ENCODE assay signal across 36 cellular contexts in genomic region chr21:30552782-30553181, GRCh38. TPM values are rescaled to one million over a fixed set of nuclear protein-coding genes. Genes with fewer than 3 reads are reported as not detected.
"Had no signal": no experiment of that assay in that cellular context is flagged by ENCODE, and none has a peak within 500 bp of the region (broad histone marks: within the 10 kb centered on the region; RNA-seq: fewer than 3 reads in every experiment).

No MANE protein-coding gene starts in this region.

- H3K4me3 ChIP-seq: adrenal gland, body of pancreas had no signal

- H3K4me1 ChIP-seq: adrenal gland, body of pancreas had no signal

- H3K27me3 ChIP-seq: adrenal gland, body of pancreas, brain microvascular endothelial cell had no signal

- ATAC-seq: activated CD8-positive, alpha-beta T cell treated with anti-CD3 and anti-CD28 coated beads for 36 hours; activated naive CD4-positive, alpha-beta T cell treated with anti-CD3 and anti-CD28 coated beads, Interleukin-2, amount 50 U/mL, for 72 hours; activated T-cell treated with anti-CD3 and anti-CD28 coated beads, Interleukin-2, amount 50 U/mL, for 4 hours; activated T-cell treated with anti-CD3 and anti-CD28 coated beads, Interleukin-2, amount 50 U/mL, for 72 hours; activated T-helper 17 cell treated with anti-CD3 and anti-CD28 coated beads, Interleukin-2, amount 50 U/mL, for 72 hours; body of pancreas had no signal

- DNase-seq: activated B cell treated with CpG ODN at 0.5 μM for 24 hours; activated CD4-positive, alpha-beta memory T cell treated with anti-CD3 and anti-CD28 coated beads for 36 hours; activated CD4-positive, alpha-beta T cell treated with anti-CD3 and anti-CD28 coated beads for 4 hours; activated CD4-positive, alpha-beta T cell treated with anti-CD3 and anti-CD28 coated beads, Interleukin-2, amount 10 ng/mL, durations not matched to agents 24 days and 14 days; activated CD4-positive, alpha-beta T cell treated with anti-CD3 and anti-CD28 coated beads, Interleukin-2, amount 50 U/mL, for 1 hour; activated CD4-positive, alpha-beta T cell treated with anti-CD3 and anti-CD28 coated beads, Interleukin-2, amount 50 U/mL, for 4 hours; activated CD4-positive, CD25-positive, alpha-beta regulatory T cell treated with anti-CD3 and anti-CD28 coated beads, Interleukin-2, amount 50 U/mL, for 72 hours; activated CD8-positive, alpha-beta memory T cell treated with anti-CD3 and anti-CD28 coated beads, Interleukin-2, amount 50 U/mL, for 4 hours; activated CD8-positive, alpha-beta T cell treated with anti-CD3 and anti-CD28 coated beads for 36 hours; activated effector memory CD4-positive, alpha-beta T cell treated with anti-CD3 and anti-CD28 coated beads, Interleukin-2, amount 50 U/mL, for 16 hours; activated gamma-delta T cell treated with Interleukin-2 at 50 U/mL for 16 hours; activated naive CD4-positive, alpha-beta T cell; activated naive CD4-positive, alpha-beta T cell treated with anti-CD3 and anti-CD28 coated beads for 36 hours; activated naive CD4-positive, alpha-beta T cell treated with anti-CD3 and anti-CD28 coated beads, Interleukin-2, amount 50 U/mL, for 16 hours; activated naive CD8-positive, alpha-beta T cell treated with anti-CD3 and anti-CD28 coated beads for 36 hours; activated T-cell treated with anti-CD3 and anti-CD28 coated beads for 4 hours; activated T-cell treated with anti-CD3 and anti-CD28 coated beads, Interleukin-2, amount 50 U/mL, for 1 hour; activated T-cell treated with anti-CD3 and anti-CD28 coated beads, Interleukin-2, amount 50 U/mL, for 4 hours; activated T-cell treated with anti-CD3 and anti-CD28 coated beads, Interleukin-2, amount 50 U/mL, for 72 hours; adrenal gland; amniotic stem cell; aorta; body of pancreas; brain microvascular endothelial cell; caudate nucleus; cerebellar nuclear complex; T-helper 1 cell; T-helper 2 cell; T-helper 9 cell had no signal

- H3K27ac ChIP-seq: adrenal gland, body of pancreas, brain microvascular endothelial cell, VCaP had no signal

- H3K36me3 ChIP-seq: adrenal gland, brain microvascular endothelial cell had no signal

- H3K9me3 ChIP-seq: body of pancreas had no signal

RNA-seq across cellular contexts. Expression of gene KRTAP19-7, which starts 8.3 kb away (rescaled TPM):
- total RNA-seq: activated B cell treated with CpG ODN at 0.5 μM for 24 hours; activated CD4-positive, alpha-beta memory T cell treated with anti-CD3 and anti-CD28 coated beads for 36 hours; activated CD4-positive, alpha-beta T cell treated with anti-CD3 and anti-CD28 coated beads, Interleukin-2, amount 10 ng/mL, durations not matched to agents 24 days and 14 days; activated CD8-positive, alpha-beta memory T cell treated with anti-CD3 and anti-CD28 coated beads for 36 hours; activated CD8-positive, alpha-beta T cell treated with anti-CD3 and anti-CD28 coated beads for 36 hours; activated naive CD4-positive, alpha-beta T cell treated with anti-CD3 and anti-CD28 coated beads for 36 hours; activated naive CD4-positive, alpha-beta T cell treated with anti-CD3 and anti-CD28 coated beads, Interleukin-2, amount 50 U/mL, for 72 hours; activated naive CD8-positive, alpha-beta T cell treated with anti-CD3 and anti-CD28 coated beads for 36 hours; activated T-cell treated with anti-CD3 and anti-CD28 coated beads, Interleukin-2, amount 50 U/mL, for 4 hours; activated T-cell treated with anti-CD3 and anti-CD28 coated beads, Interleukin-2, amount 50 U/mL, for 72 hours; activated T-helper 1 cell treated with anti-CD3 and anti-CD28 coated beads, Interleukin-12 subunit alpha, Interleukin-12 subunit beta, Interleukin-2, Interleukin-4 antibody, amounts not matched to agents 30 ng/mL and 10 ng/mL and 1 ng/mL, durations not matched to agents 14 hours and 24 hours and 36 hours; activated T-helper 17 cell treated with anti-CD3 and anti-CD28 coated beads, Interleukin-2, amount 50 U/mL, for 72 hours; adrenal gland; aorta; astrocyte; body of pancreas; chondrocyte had no signal
- polyA plus RNA-seq: adrenal gland, aorta had no signal

RNA-seq across cellular contexts. Expression of gene KRTAP19-6, which starts 11.1 kb away (rescaled TPM):
- total RNA-seq: activated B cell treated with CpG ODN at 0.5 μM for 24 hours; activated CD4-positive, alpha-beta memory T cell treated with anti-CD3 and anti-CD28 coated beads for 36 hours; activated CD4-positive, alpha-beta T cell treated with anti-CD3 and anti-CD28 coated beads, Interleukin-2, amount 10 ng/mL, durations not matched to agents 24 days and 14 days; activated CD8-positive, alpha-beta memory T cell treated with anti-CD3 and anti-CD28 coated beads for 36 hours; activated CD8-positive, alpha-beta T cell treated with anti-CD3 and anti-CD28 coated beads for 36 hours; activated naive CD4-positive, alpha-beta T cell treated with anti-CD3 and anti-CD28 coated beads for 36 hours; activated naive CD4-positive, alpha-beta T cell treated with anti-CD3 and anti-CD28 coated beads, Interleukin-2, amount 50 U/mL, for 72 hours; activated naive CD8-positive, alpha-beta T cell treated with anti-CD3 and anti-CD28 coated beads for 36 hours; activated T-cell treated with anti-CD3 and anti-CD28 coated beads, Interleukin-2, amount 50 U/mL, for 4 hours; activated T-cell treated with anti-CD3 and anti-CD28 coated beads, Interleukin-2, amount 50 U/mL, for 72 hours; activated T-helper 1 cell treated with anti-CD3 and anti-CD28 coated beads, Interleukin-12 subunit alpha, Interleukin-12 subunit beta, Interleukin-2, Interleukin-4 antibody, amounts not matched to agents 30 ng/mL and 10 ng/mL and 1 ng/mL, durations not matched to agents 14 hours and 24 hours and 36 hours; activated T-helper 17 cell treated with anti-CD3 and anti-CD28 coated beads, Interleukin-2, amount 50 U/mL, for 72 hours; adrenal gland; aorta; astrocyte; body of pancreas; chondrocyte had no signal
- polyA plus RNA-seq: adrenal gland, aorta had no signal

RNA-seq across cellular contexts. Expression of gene KRTAP22-2, which starts 37.4 kb away (rescaled TPM):
- total RNA-seq: activated B cell treated with CpG ODN at 0.5 μM for 24 hours; activated CD4-positive, alpha-beta memory T cell treated with anti-CD3 and anti-CD28 coated beads for 36 hours; activated CD4-positive, alpha-beta T cell treated with anti-CD3 and anti-CD28 coated beads, Interleukin-2, amount 10 ng/mL, durations not matched to agents 24 days and 14 days; activated CD8-positive, alpha-beta memory T cell treated with anti-CD3 and anti-CD28 coated beads for 36 hours; activated CD8-positive, alpha-beta T cell treated with anti-CD3 and anti-CD28 coated beads for 36 hours; activated naive CD4-positive, alpha-beta T cell treated with anti-CD3 and anti-CD28 coated beads for 36 hours; activated naive CD4-positive, alpha-beta T cell treated with anti-CD3 and anti-CD28 coated beads, Interleukin-2, amount 50 U/mL, for 72 hours; activated naive CD8-positive, alpha-beta T cell treated with anti-CD3 and anti-CD28 coated beads for 36 hours; activated T-cell treated with anti-CD3 and anti-CD28 coated beads, Interleukin-2, amount 50 U/mL, for 4 hours; activated T-cell treated with anti-CD3 and anti-CD28 coated beads, Interleukin-2, amount 50 U/mL, for 72 hours; activated T-helper 1 cell treated with anti-CD3 and anti-CD28 coated beads, Interleukin-12 subunit alpha, Interleukin-12 subunit beta, Interleukin-2, Interleukin-4 antibody, amounts not matched to agents 30 ng/mL and 10 ng/mL and 1 ng/mL, durations not matched to agents 14 hours and 24 hours and 36 hours; activated T-helper 17 cell treated with anti-CD3 and anti-CD28 coated beads, Interleukin-2, amount 50 U/mL, for 72 hours; adrenal gland; aorta; astrocyte; body of pancreas; chondrocyte had no signal
- polyA plus RNA-seq: adrenal gland, aorta had no signal

RNA-seq across cellular contexts. Expression of gene KRTAP6-3, which starts 39.5 kb away (rescaled TPM):
- total RNA-seq: activated B cell treated with CpG ODN at 0.5 μM for 24 hours; activated CD4-positive, alpha-beta memory T cell treated with anti-CD3 and anti-CD28 coated beads for 36 hours; activated CD4-positive, alpha-beta T cell treated with anti-CD3 and anti-CD28 coated beads, Interleukin-2, amount 10 ng/mL, durations not matched to agents 24 days and 14 days; activated CD8-positive, alpha-beta memory T cell treated with anti-CD3 and anti-CD28 coated beads for 36 hours; activated CD8-positive, alpha-beta T cell treated with anti-CD3 and anti-CD28 coated beads for 36 hours; activated naive CD4-positive, alpha-beta T cell treated with anti-CD3 and anti-CD28 coated beads for 36 hours; activated naive CD4-positive, alpha-beta T cell treated with anti-CD3 and anti-CD28 coated beads, Interleukin-2, amount 50 U/mL, for 72 hours; activated naive CD8-positive, alpha-beta T cell treated with anti-CD3 and anti-CD28 coated beads for 36 hours; activated T-cell treated with anti-CD3 and anti-CD28 coated beads, Interleukin-2, amount 50 U/mL, for 4 hours; activated T-cell treated with anti-CD3 and anti-CD28 coated beads, Interleukin-2, amount 50 U/mL, for 72 hours; activated T-helper 1 cell treated with anti-CD3 and anti-CD28 coated beads, Interleukin-12 subunit alpha, Interleukin-12 subunit beta, Interleukin-2, Interleukin-4 antibody, amounts not matched to agents 30 ng/mL and 10 ng/mL and 1 ng/mL, durations not matched to agents 14 hours and 24 hours and 36 hours; activated T-helper 17 cell treated with anti-CD3 and anti-CD28 coated beads, Interleukin-2, amount 50 U/mL, for 72 hours; adrenal gland; aorta; astrocyte; body of pancreas; chondrocyte had no signal
- polyA plus RNA-seq: adrenal gland, aorta had no signal

RNA-seq across cellular contexts. Expression of gene KRTAP6-2, which starts 45.9 kb away (rescaled TPM):
- total RNA-seq: activated B cell treated with CpG ODN at 0.5 μM for 24 hours; activated CD4-positive, alpha-beta memory T cell treated with anti-CD3 and anti-CD28 coated beads for 36 hours; activated CD4-positive, alpha-beta T cell treated with anti-CD3 and anti-CD28 coated beads, Interleukin-2, amount 10 ng/mL, durations not matched to agents 24 days and 14 days; activated CD8-positive, alpha-beta memory T cell treated with anti-CD3 and anti-CD28 coated beads for 36 hours; activated CD8-positive, alpha-beta T cell treated with anti-CD3 and anti-CD28 coated beads for 36 hours; activated naive CD4-positive, alpha-beta T cell treated with anti-CD3 and anti-CD28 coated beads for 36 hours; activated naive CD4-positive, alpha-beta T cell treated with anti-CD3 and anti-CD28 coated beads, Interleukin-2, amount 50 U/mL, for 72 hours; activated naive CD8-positive, alpha-beta T cell treated with anti-CD3 and anti-CD28 coated beads for 36 hours; activated T-cell treated with anti-CD3 and anti-CD28 coated beads, Interleukin-2, amount 50 U/mL, for 4 hours; activated T-cell treated with anti-CD3 and anti-CD28 coated beads, Interleukin-2, amount 50 U/mL, for 72 hours; activated T-helper 1 cell treated with anti-CD3 and anti-CD28 coated beads, Interleukin-12 subunit alpha, Interleukin-12 subunit beta, Interleukin-2, Interleukin-4 antibody, amounts not matched to agents 30 ng/mL and 10 ng/mL and 1 ng/mL, durations not matched to agents 14 hours and 24 hours and 36 hours; activated T-helper 17 cell treated with anti-CD3 and anti-CD28 coated beads, Interleukin-2, amount 50 U/mL, for 72 hours; adrenal gland; aorta; astrocyte; body of pancreas; chondrocyte had no signal
- polyA plus RNA-seq: adrenal gland, aorta had no signal
